Comparison of ENCODE assay signal across 22 cellular contexts in the genomic region with DNA sequence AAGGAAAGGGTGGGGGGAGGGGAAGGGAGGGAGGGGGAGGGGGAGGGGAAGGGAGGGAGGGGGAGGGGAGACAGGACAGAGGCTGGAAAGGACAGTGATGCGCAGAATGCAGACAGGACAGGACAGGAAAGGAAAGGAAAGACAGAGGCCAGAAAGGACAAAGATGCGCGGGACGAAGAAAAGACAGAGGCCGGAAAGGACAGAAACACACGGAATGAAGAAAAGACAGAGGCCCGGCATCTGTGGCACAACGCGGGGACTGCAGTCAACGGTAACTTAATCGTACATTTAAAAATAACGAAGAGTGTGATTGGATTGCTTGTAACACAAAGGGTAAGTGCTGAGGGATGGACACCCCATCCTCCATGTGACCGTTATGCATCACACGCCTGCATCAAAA. TPM values are rescaled to one million over a fixed set of nuclear protein-coding genes. Genes with fewer than 3 reads are reported as not detected.
DNase-seq lines count a peak whose midpoint lies in the region; ATAC-seq, FAIRE-seq and TF ChIP-seq lines count a peak whose summit lies in the region.
"Had no signal": no experiment of that assay in that cellular context is flagged by ENCODE, and none has a peak within 500 bp of the region (broad histone marks: within the 10 kb centered on the region; RNA-seq: fewer than 3 reads in every experiment).

No MANE protein-coding gene starts in this region.

- in situ Hi-C loops in transverse colon (cut with MboI; ENCODE audit: low pct_ligation_motif_present in 1 of 4, low pct_unique_long_range_greater_than_20kb in 1 of 4, low sequenced_read_pairs in 3 of 4): no loop called here

- peak overlapping the region; percentile 84 for H3K27ac Mint-ChIP-seq in activated T-helper 17 cell treated with anti-CD3 and anti-CD28 coated beads, Interleukin-2, amount 50 U/mL, for 72 hours
- H3K27ac Mint-ChIP-seq in nephron progenitor cell: no peak overlapping the region
- H3K27ac Mint-ChIP-seq: activated CD4-positive, alpha-beta memory T cell treated with anti-CD3 and anti-CD28 coated beads for 36 hours; activated naive CD4-positive, alpha-beta T cell treated with anti-CD3 and anti-CD28 coated beads for 36 hours had no signal

- H3K36me3 Mint-ChIP-seq in activated T-helper 17 cell treated with anti-CD3 and anti-CD28 coated beads, Interleukin-2, amount 50 U/mL, for 72 hours (ENCODE audit: low read depth): peaks cover 51% of the 10 kb centered on the region
- H3K36me3 Mint-ChIP-seq in nephron progenitor cell (ENCODE audit: low read depth): peaks cover 9% of the 10 kb centered on the region

- no peaks in the 10 kb centered on the region for H3K27me3 Mint-ChIP-seq in activated T-helper 17 cell treated with anti-CD3 and anti-CD28 coated beads, Interleukin-2, amount 50 U/mL, for 72 hours
- peaks cover 28% of the 10 kb centered on the region for H3K27me3 Mint-ChIP-seq in nephron progenitor cell (ENCODE audit: low read depth, poor library complexity)
- H3K27me3 Mint-ChIP-seq: activated CD4-positive, alpha-beta memory T cell treated with anti-CD3 and anti-CD28 coated beads for 36 hours had no signal

- TF ChIP-seq POLR2A in transverse colon (IDR thresholded peaks at IDR 0.05): no peak

- H3K4me1 ChIP-seq in right cardiac atrium (ENCODE audit: control insufficient read depth, insufficient read depth, low read length) (no peaks in the 10 kb centered on the region), small intestine (ENCODE audit: control insufficient read depth in 2 of 2, insufficient read depth in 1 of 2, low read depth in 1 of 2, low read length in 1 of 2) (no peaks in the 10 kb centered on the region), transverse colon (peaks cover 0 to 10% (median 0%) of the 10 kb centered on the region in 4 donors)
- H3K4me1 ChIP-seq: testis had no signal

- H3K9me3 ChIP-seq in right cardiac atrium (ENCODE audit: control insufficient read depth, low read length) (peaks cover 9% of the 10 kb centered on the region), WERI-Rb-1 (ENCODE audit: severe bottlenecking) (peaks cover 6% of the 10 kb centered on the region), small intestine (ENCODE audit: control insufficient read depth, low read depth) (no peaks in the 10 kb centered on the region), transverse colon (peaks cover 7 to 10% of the 10 kb centered on the region in 2 donors)
- H3K9me3 ChIP-seq: testis, vagina had no signal

- H3K4me3 ChIP-seq in right cardiac atrium (ENCODE audit: low read length) (no peak overlapping the region), WERI-Rb-1 (ENCODE audit: low read depth, low read length) (no peak overlapping the region), small intestine (ENCODE audit: low read depth in 1 of 2, low read length in 2 of 2) (no peak overlapping the region), transverse colon (no peak overlapping the region)
- H3K4me3 ChIP-seq: skin epidermis, testis, vagina had no signal

- DNase-seq in 8988T (peak; percentile 38), D721Med (ENCODE audit: insufficient read length, low spot score) (peak; percentile 12), nephron progenitor cell (no peak), right cardiac atrium (no peak), WERI-Rb-1 (no peak), small intestine (no peak), transverse colon (no peak)
- DNase-seq: activated CD4-positive, alpha-beta memory T cell treated with anti-CD3 and anti-CD28 coated beads for 36 hours; activated naive CD4-positive, alpha-beta T cell treated with anti-CD3 and anti-CD28 coated beads for 36 hours; amniotic stem cell; cortex of kidney; NCI-H1092 treated with DMSO at 0.1 percent for 48 hours; NCI-H2029 treated with DMSO at 0.1 percent for 48 hours; NCI-H2227 treated with DMSO at 0.1 percent for 48 hours; NCI-H748 treated with DMSO at 0.1 percent for 48 hours; stimulated activated naive CD4-positive, alpha-beta T cell had no signal

- H3K27me3 ChIP-seq in right cardiac atrium (ENCODE audit: control insufficient read depth, insufficient read depth) (no peaks in the 10 kb centered on the region), WERI-Rb-1 (ENCODE audit: insufficient read depth, low read depth, severe bottlenecking) (no peaks in the 10 kb centered on the region), small intestine (ENCODE audit: control insufficient read depth in 2 of 2, insufficient read depth in 2 of 2, low read length in 2 of 2) (no peaks in the 10 kb centered on the region), transverse colon (no peaks in the 10 kb centered on the region)
- H3K27me3 ChIP-seq: testis, vagina had no signal

- TF ChIP-seq CTCF in D721Med (IDR thresholded peaks at IDR 0.05; ENCODE audit: insufficient read depth, missing control alignments): no peak
- no peak for TF ChIP-seq CTCF in nephron progenitor cell (IDR thresholded peaks at IDR 0.05)
- no peak for TF ChIP-seq CTCF in WERI-Rb-1 (IDR thresholded peaks at IDR 0.05; ENCODE audit: low read depth, low read length)
- no peak for TF ChIP-seq CTCF in transverse colon (IDR thresholded peaks at IDR 0.05)

- FAIRE-seq in D721Med (lab: Jason Lieb, UNC) (no peak), small intestine (lab: Jason Lieb, UNC) (no peak)
- FAIRE-seq: bronchial epithelial cell had no signal

- intact Hi-C loops in right cardiac atrium (cut with DNase I): no loop called here
- intact Hi-C loops in transverse colon (cut with DNase I; ENCODE audit: low total_unique reads): no loop called here

- H3K27ac ChIP-seq in right cardiac atrium (ENCODE audit: low read length) (no peak overlapping the region), WERI-Rb-1 (no peak overlapping the region), small intestine (ENCODE audit: low read depth in 1 of 2, low read length in 1 of 2) (no peak overlapping the region), transverse colon (no peak overlapping the region)
- H3K27ac ChIP-seq: C4-2B, testis, vagina had no signal

- peaks cover 8% of the 10 kb centered on the region for H3K9me3 Mint-ChIP-seq in activated T-helper 17 cell treated with anti-CD3 and anti-CD28 coated beads, Interleukin-2, amount 50 U/mL, for 72 hours
- H3K9me3 Mint-ChIP-seq in nephron progenitor cell: peaks cover 17% of the 10 kb centered on the region

- H3K36me3 ChIP-seq in WERI-Rb-1 (no peaks in the 10 kb centered on the region), small intestine (ENCODE audit: control insufficient read depth in 2 of 2, insufficient read depth in 2 of 2, low read length in 2 of 2) (no peaks in the 10 kb centered on the region), transverse colon (no peaks in the 10 kb centered on the region)
- H3K36me3 ChIP-seq: vagina had no signal

- no peak for ATAC-seq in activated T-helper 17 cell treated with anti-CD3 and anti-CD28 coated beads, Interleukin-2, amount 50 U/mL, for 72 hours (replicated peaks)
- ATAC-seq in right cardiac atrium: no peak

- peak overlapping the region; percentile 54 for H3K4me3 Mint-ChIP-seq in activated T-helper 17 cell treated with anti-CD3 and anti-CD28 coated beads, Interleukin-2, amount 50 U/mL, for 72 hours
- peak overlapping the region; percentile 35 for H3K4me3 Mint-ChIP-seq in nephron progenitor cell
- H3K4me3 Mint-ChIP-seq: activated CD4-positive, alpha-beta memory T cell treated with anti-CD3 and anti-CD28 coated beads for 36 hours; activated naive CD4-positive, alpha-beta T cell treated with anti-CD3 and anti-CD28 coated beads for 36 hours had no signal

- WGBS in right cardiac atrium: 92% methylated on average over 14 of the region's 14 CpGs
- 76 to 93% (median 86%) methylated on average over 14 of the region's 14 CpGs for WGBS in small intestine, 3 donors
- whole genome bisulfite sequencing in transverse colon (ENCODE audit: low coverage in 1 of 2), 2 donors: 83 to 87% methylated on average over 11 to 14 of the region's 14 CpGs

- TF ChIP-seq EP300 in transverse colon (IDR thresholded peaks at IDR 0.05; ENCODE audit: low read depth): no peak

- peaks cover 13% of the 10 kb centered on the region for H3K4me1 Mint-ChIP-seq in activated T-helper 17 cell treated with anti-CD3 and anti-CD28 coated beads, Interleukin-2, amount 50 U/mL, for 72 hours
- H3K4me1 Mint-ChIP-seq in nephron progenitor cell: peaks cover 38% of the 10 kb centered on the region

RNA-seq across cellular contexts. Expression of a gene that starts 53.1 kb away (rescaled TPM):
- 10 to 100 TPM; 78.3 to 93.6 TPM for total RNA-seq in activated T-helper 17 cell treated with anti-CD3 and anti-CD28 coated beads, Interleukin-2, amount 50 U/mL, for 72 hours
- total RNA-seq in right cardiac atrium (10 to 100 TPM; 42.4 to 50.2 (median 46.5) TPM), transverse colon (100 to 1,000 TPM in 1 of 4 donors, 10 to 100 TPM in 3; 69.9 to 240 (median 76.1) TPM)
- polyA plus RNA-seq in right cardiac atrium (30.1 TPM), small intestine (10 to 100 TPM; 47.2 to 85.7 (median 70.5) TPM)

Comparison
In these comparisons a context has a peak if more than half of its experiments do, and no peak if none do; other contexts are left out.
1. DNase-seq: peak in 8988T (single experiment) and D721Med (single experiment); none in nephron progenitor cell (single experiment), right cardiac atrium (0 of 3), WERI-Rb-1 (single experiment), small intestine (single experiment) and transverse colon (single experiment).